ENCODE assay signal across 10 cellular contexts in genomic region chr1:912740-913301, GRCh38. TPM values are rescaled to one million over a fixed set of nuclear protein-coding genes. Genes with fewer than 3 reads are reported as not detected.
DNase-seq lines count a peak whose midpoint lies in the region; ATAC-seq and TF ChIP-seq lines count a peak whose summit lies in the region.
"Had no signal": no experiment of that assay in that cellular context is flagged by ENCODE, and none has a peak within 500 bp of the region (broad histone marks: within the 10 kb centered on the region; RNA-seq: fewer than 3 reads in every experiment).

No MANE protein-coding gene starts in this region.

- H3K9me3 Mint-ChIP-seq in stimulated activated effector memory CD8-positive, alpha-beta T cell treated with anti-CD3 and anti-CD28 coated beads, Interleukin-12 subunit alpha, Interleukin-12 subunit beta, amount 100 ng/mL, for 72 hours, result no peaks in the 10 kb centered on the region

- no peaks in the 10 kb centered on the region for H3K36me3 Mint-ChIP-seq in stimulated activated effector memory CD8-positive, alpha-beta T cell treated with anti-CD3 and anti-CD28 coated beads, Interleukin-12 subunit alpha, Interleukin-12 subunit beta, amount 100 ng/mL, for 72 hours

- H3K4me3 Mint-ChIP-seq in stimulated activated effector memory CD8-positive, alpha-beta T cell treated with anti-CD3 and anti-CD28 coated beads, Interleukin-12 subunit alpha, Interleukin-12 subunit beta, amount 100 ng/mL, for 72 hours, result no peak overlapping the region

- H3K27ac Mint-ChIP-seq in stimulated activated effector memory CD8-positive, alpha-beta T cell treated with anti-CD3 and anti-CD28 coated beads, Interleukin-12 subunit alpha, Interleukin-12 subunit beta, amount 100 ng/mL, for 72 hours, result no peak overlapping the region

- TF ChIP-seq CTCF in RWPE2 (IDR thresholded peaks at IDR 0.05; ENCODE audit: poor library complexity, severe bottlenecking) (no peak), cardiac muscle cell (IDR thresholded peaks at IDR 0.05; ENCODE audit: low read depth, low read length) (peak; percentile 35)

- peaks cover 41% of the 10 kb centered on the region for H3K27me3 ChIP-seq in RWPE2 (ENCODE audit: insufficient read depth, poor library complexity, severe bottlenecking)
- H3K27me3 ChIP-seq in cardiac muscle cell, result no peaks in the 10 kb centered on the region

- H3K4me3 ChIP-seq in RWPE2 (ENCODE audit: severe bottlenecking) (no peak overlapping the region), cardiac muscle cell (no peak overlapping the region)

- DNase-seq in activated gamma-delta T cell treated with Interleukin-2 at 50 U/mL for 16 hours, result peak; percentile 3
- no peak for DNase-seq in activated gamma-delta T cell (lab: John Stamatoyannopoulos, UW)
- peak; percentile 55 for DNase-seq in RWPE2 (ENCODE audit: low spot score)
- DNase-seq in cardiac muscle cell (ENCODE audit: low read depth in 1 of 2, low spot score in 1 of 2), result peak in 1 of 2 donors; percentile 42
- DNase-seq in stimulated activated effector memory CD8-positive, alpha-beta T cell treated with anti-CD3 and anti-CD28 coated beads, Interleukin-12 subunit alpha, Interleukin-12 subunit beta, amount 100 ng/mL, for 72 hours (ENCODE audit: low spot score in 2 of 2), result no peak
- no peak for DNase-seq in mucosa of gallbladder (ENCODE audit: low spot score)
- no peak for DNase-seq in NCI-H2107 (lab: John Stamatoyannopoulos, UW)
- DNase-seq: GOT3, T-helper 9 cell had no signal

- H3K4me1 ChIP-seq in RWPE2 (ENCODE audit: insufficient read depth, poor library complexity, severe bottlenecking) (no peaks in the 10 kb centered on the region), cardiac muscle cell (ENCODE audit: low read depth) (peaks cover 3% of the 10 kb centered on the region)

- no peak overlapping the region for H3K27ac ChIP-seq in RWPE2 (ENCODE audit: poor library complexity, severe bottlenecking)
- H3K27ac ChIP-seq in cardiac muscle cell, result no peak overlapping the region

- H3K36me3 ChIP-seq in RWPE2 (ENCODE audit: low read depth) (no peaks in the 10 kb centered on the region), cardiac muscle cell (no peaks in the 10 kb centered on the region)

- peaks cover 14% of the 10 kb centered on the region for H3K4me1 Mint-ChIP-seq in stimulated activated effector memory CD8-positive, alpha-beta T cell treated with anti-CD3 and anti-CD28 coated beads, Interleukin-12 subunit alpha, Interleukin-12 subunit beta, amount 100 ng/mL, for 72 hours

- ATAC-seq in RWPE2 (ENCODE audit: low read depth) (0 out of 3 replicates have a peak, but pooled peaks have one; percentile 21), GM18505 (IDR thresholded peaks at IDR 0.05; ENCODE audit: unreplicated experiment) (no peak)
- ATAC-seq in stimulated activated effector memory CD8-positive, alpha-beta T cell treated with anti-CD3 and anti-CD28 coated beads, Interleukin-12 subunit alpha, Interleukin-12 subunit beta, amount 100 ng/mL, for 72 hours, result peak; percentile 6

- TF ChIP-seq POLR2A in GM18505 (IDR thresholded peaks at IDR 0.05; ENCODE audit: borderline replicate concordance, extremely low read depth, insufficient read depth, insufficient read length), result no peak

- H3K9me3 ChIP-seq in RWPE2 (ENCODE audit: severe bottlenecking) (no peaks in the 10 kb centered on the region), cardiac muscle cell (ENCODE audit: low read depth) (no peaks in the 10 kb centered on the region)

RNA-seq across cellular contexts. Expression of gene SAMD11, which starts 10.9 kb away (rescaled TPM):
- 90.7 and 146 TPM in 2 replicates for total RNA-seq in cardiac muscle cell
- polyA plus RNA-seq in cardiac muscle cell, result 32.2 and 63.3 TPM in 2 replicates
- total RNA-seq in mucosa of gallbladder, result 15.0 TPM

RNA-seq across cellular contexts. Expression of gene NOC2L, which starts 46.2 kb away (rescaled TPM):
- 98.2 and 119 TPM in 2 replicates for total RNA-seq in cardiac muscle cell
- polyA plus RNA-seq in cardiac muscle cell, result 95.4 and 122 TPM in 2 replicates
- total RNA-seq in mucosa of gallbladder, result 54.1 TPM

RNA-seq across cellular contexts. Expression of gene KLHL17, which starts 47.6 kb away (rescaled TPM):
- total RNA-seq in cardiac muscle cell (16.2 and 42.9 TPM in 2 replicates), mucosa of gallbladder (22.5 TPM)
- polyA plus RNA-seq in cardiac muscle cell, result 31.5 and 40.6 TPM in 2 replicates

RNA-seq across cellular contexts. Expression of gene PLEKHN1, which starts 53.5 kb away (rescaled TPM):
- total RNA-seq in cardiac muscle cell (0.36 TPM in 1 of 2 replicates, not detected in the other), mucosa of gallbladder (1.8 TPM)
- polyA plus RNA-seq in cardiac muscle cell, result 0.60 TPM in 2 replicates

Comparison
In these comparisons a context has a peak if more than half of its experiments do, and no peak if none do; other contexts are left out.
1. DNase-seq: peak in activated gamma-delta T cell treated with Interleukin-2 at 50 U/mL for 16 hours (single experiment) and RWPE2 (single experiment); none in activated gamma-delta T cell (single experiment), stimulated activated effector memory CD8-positive, alpha-beta T cell treated with anti-CD3 and anti-CD28 coated beads, Interleukin-12 subunit alpha, Interleukin-12 subunit beta, amount 100 ng/mL, for 72 hours (0 of 2), mucosa of gallbladder (single experiment) and NCI-H2107 (single experiment).